ENCODE assay signal across 22 cellular contexts in genomic region chr22:47995718-47996117, GRCh38.
"Had no signal": no experiment of that assay in that cellular context is flagged by ENCODE, and none has a peak within 500 bp of the region (broad histone marks: within the 10 kb centered on the region; RNA-seq: fewer than 3 reads in every experiment).

No MANE protein-coding gene starts in this region.

- ATAC-seq: HepG2, T-cell had no signal

- H3K4me1 Mint-ChIP-seq: T-cell had no signal

- H3K36me3 Mint-ChIP-seq: T-cell had no signal

- H3K9me3 ChIP-seq: MG63, SJSA1 had no signal

- H3K36me3 ChIP-seq: MG63, SJSA1 had no signal

- H3K4me3 Mint-ChIP-seq: T-cell had no signal

- H3K27me3 ChIP-seq: MG63, SJSA1 had no signal

- H3K9me3 Mint-ChIP-seq: T-cell had no signal

- H3K4me3 ChIP-seq: MG63, SJSA1, SK-N-MC had no signal

- DNase-seq: IMR-90, Karpas-422, KG1, MG63, NCI-H1048, NCI-H1105, NCI-H1417, NCI-H1436 treated with DMSO at 0.1 percent for 48 hours, NCI-H187 treated with DMSO at 0.1 percent for 48 hours, NCI-H2029 treated with DMSO at 0.1 percent for 48 hours, NCI-H2171 treated with DMSO at 0.1 percent for 48 hours, NCI-H345, NCI-H446 treated with DMSO at 0.1 percent for 48 hours, NCI-H526 treated with DMSO at 0.1 percent for 48 hours, NCI-H748 treated with DMSO at 0.1 percent for 48 hours, Right ventricle myocardium superior, SIG-M5, SW 1271, T-cell had no signal

- H3K4me1 ChIP-seq: SJSA1 had no signal

- H3K27ac ChIP-seq: SJSA1, SK-N-MC had no signal

- H3K27ac Mint-ChIP-seq: T-cell had no signal
